16 cellular contexts compared by ENCODE assay signal in the genomic region with DNA sequence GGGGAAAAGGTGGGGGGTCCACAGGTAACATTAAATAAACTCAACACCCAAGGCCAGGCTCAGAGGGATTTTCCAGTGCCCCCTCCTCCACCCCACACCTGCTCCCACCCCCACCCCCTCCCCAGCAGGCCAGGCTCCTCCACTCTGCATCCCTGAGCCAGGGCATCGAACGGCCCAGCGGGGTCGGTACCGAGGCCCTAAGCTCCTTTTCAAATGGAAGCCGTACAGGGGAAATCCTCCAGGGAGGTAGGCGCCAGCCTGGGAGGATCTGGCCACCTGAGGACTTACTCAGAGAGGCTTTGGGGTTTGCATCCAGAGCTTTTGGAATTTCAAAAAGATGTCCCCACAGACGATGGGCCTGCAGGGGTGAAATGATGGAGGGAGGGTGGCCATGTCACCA. TPM values are rescaled to one million over a fixed set of nuclear protein-coding genes. Genes with fewer than 3 reads are reported as not detected.
DNase-seq lines count a peak whose midpoint lies in the region; ATAC-seq and TF ChIP-seq lines count a peak whose summit lies in the region.
"Had no signal": no experiment of that assay in that cellular context is flagged by ENCODE, and none has a peak within 500 bp of the region (broad histone marks: within the 10 kb centered on the region; RNA-seq: fewer than 3 reads in every experiment).

No MANE protein-coding gene starts in this region.

- H3K9me3 ChIP-seq in CD4-positive, alpha-beta T cell (ENCODE audit: control insufficient read depth, low read length): no peaks in the 10 kb centered on the region

- H3K4me3 Mint-ChIP-seq in CD4-positive, alpha-beta T cell: no peak overlapping the region
- no peak overlapping the region for H3K4me3 Mint-ChIP-seq in natural killer cell
- no peak overlapping the region for H3K4me3 Mint-ChIP-seq in activated naive CD8-positive, alpha-beta T cell treated with anti-CD3 and anti-CD28 coated beads for 36 hours
- H3K4me3 Mint-ChIP-seq in activated naive CD8-positive, alpha-beta T cell treated with anti-CD3 and anti-CD28 coated beads, Interleukin-2, amount 50 U/mL, for 24 hours: no peak overlapping the region
- H3K4me3 Mint-ChIP-seq: activated B cell treated with CpG ODN at 0.5 μM for 24 hours had no signal

- ATAC-seq in CD4-positive, alpha-beta T cell (ENCODE audit: poor library complexity): no peak
- no peak for ATAC-seq in natural killer cell
- no peak for ATAC-seq in activated naive CD8-positive, alpha-beta T cell treated with anti-CD3 and anti-CD28 coated beads, Interleukin-2, amount 50 U/mL, for 24 hours
- ATAC-seq: heart left ventricle, left colon had no signal

- intact Hi-C loops in CD4-positive, alpha-beta T cell (cut with DNase I, micrococcal nuclease): no loop called here
- intact Hi-C loops in natural killer cell (cut with micrococcal nuclease): no loop called here

- no peak for TF ChIP-seq CTCF in CD4-positive, alpha-beta T cell (IDR thresholded peaks at IDR 0.05)
- TF ChIP-seq CTCF in RWPE1 (conservative IDR thresholded peaks at IDR 0.05; ENCODE audit: low read depth): no peak
- TF ChIP-seq CTCF in natural killer cell (IDR thresholded peaks at IDR 0.05): no peak

- H3K4me1 Mint-ChIP-seq in CD4-positive, alpha-beta T cell (ENCODE audit: low read depth): peaks cover 73% of the 10 kb centered on the region
- H3K4me1 Mint-ChIP-seq in natural killer cell: peaks cover 29 to 56% of the 10 kb centered on the region in 2 donors
- peaks cover 51% of the 10 kb centered on the region for H3K4me1 Mint-ChIP-seq in activated naive CD8-positive, alpha-beta T cell treated with anti-CD3 and anti-CD28 coated beads for 36 hours
- peaks cover 67% of the 10 kb centered on the region for H3K4me1 Mint-ChIP-seq in activated naive CD8-positive, alpha-beta T cell treated with anti-CD3 and anti-CD28 coated beads, Interleukin-2, amount 50 U/mL, for 24 hours

- CTCF ChIA-PET in CD4-positive, alpha-beta T cell (lab: Charles Lee): interaction anchor here (3.8 kb wide), 1 partner anchor 10 kb away, joined by 15 read pairs; no protein-coding TSS in a partner anchor
- CTCF ChIA-PET in RWPE1 (lab: Yijun Ruan, JAX): interaction anchor here (0.7 to 1.1 kb wide), 2 partner anchors 205 to 340 kb away, joined by 3 read pairs; no protein-coding TSS in a partner anchor

- H3K4me3 ChIP-seq in skin epidermis: no peak overlapping the region
- H3K4me3 ChIP-seq: ascending aorta, heart left ventricle had no signal

- DNase-seq in CD4-positive, alpha-beta T cell: no peak
- DNase-seq in RWPE1 (ENCODE audit: low spot score): no peak
- peak; percentile 77 for DNase-seq in iPS-NIHi7 (ENCODE audit: extremely low spot score)
- no peak for DNase-seq in stimulated activated naive CD4-positive, alpha-beta T cell treated with Interleukin-2 at 50 U/mL for 16 hours (lab: John Stamatoyannopoulos, UW)
- DNase-seq in natural killer cell: no peak
- DNase-seq in activated naive CD8-positive, alpha-beta T cell treated with anti-CD3 and anti-CD28 coated beads for 36 hours: no peak
- no peak for DNase-seq in activated naive CD8-positive, alpha-beta T cell treated with anti-CD3 and anti-CD28 coated beads, Interleukin-2, amount 50 U/mL, for 24 hours
- DNase-seq: activated B cell treated with CpG ODN at 0.5 μM for 24 hours, EL, erythroblast, heart left ventricle, left colon, NCI-H2081, T-helper 1 cell had no signal

- peak overlapping the region; percentile 80 for H3K27ac Mint-ChIP-seq in CD4-positive, alpha-beta T cell
- no peak overlapping the region for H3K27ac Mint-ChIP-seq in natural killer cell
- H3K27ac Mint-ChIP-seq in activated naive CD8-positive, alpha-beta T cell treated with anti-CD3 and anti-CD28 coated beads for 36 hours: no peak overlapping the region
- no peak overlapping the region for H3K27ac Mint-ChIP-seq in activated naive CD8-positive, alpha-beta T cell treated with anti-CD3 and anti-CD28 coated beads, Interleukin-2, amount 50 U/mL, for 24 hours
- H3K27ac Mint-ChIP-seq: activated B cell treated with CpG ODN at 0.5 μM for 24 hours had no signal

- POLR2A ChIA-PET in CD4-positive, alpha-beta T cell (lab: Charles Lee): interaction anchor here (0.8 to 16.1 kb wide), 4 partner anchors 10 to 46 kb away, joined by 3 to 790 read pairs (median 111); partner anchors contain the start of gene ZFP36L2
- POLR2A ChIA-PET in RWPE1 (lab: Yijun Ruan, JAX; ENCODE audit: low non-redundant PET): no interaction called here

- no peak overlapping the region for H3K27ac ChIP-seq in CD4-positive, alpha-beta T cell (ENCODE audit: low read depth, low read length)
- H3K27ac ChIP-seq in RWPE1 (peak overlapping the region; percentile 98), skin epidermis (peak overlapping the region in 15 of 21 experiments; percentile 79 to 95 (median 87))

- peaks cover 7% of the 10 kb centered on the region for H3K36me3 Mint-ChIP-seq in CD4-positive, alpha-beta T cell (ENCODE audit: low read depth)
- H3K36me3 Mint-ChIP-seq in natural killer cell: no peaks in the 10 kb centered on the region
- H3K36me3 Mint-ChIP-seq in activated naive CD8-positive, alpha-beta T cell treated with anti-CD3 and anti-CD28 coated beads for 36 hours: peaks cover 19% of the 10 kb centered on the region
- no peaks in the 10 kb centered on the region for H3K36me3 Mint-ChIP-seq in activated naive CD8-positive, alpha-beta T cell treated with anti-CD3 and anti-CD28 coated beads, Interleukin-2, amount 50 U/mL, for 24 hours (ENCODE audit: low read depth)

- H3K27me3 Mint-ChIP-seq in CD4-positive, alpha-beta T cell: no peaks in the 10 kb centered on the region
- H3K27me3 Mint-ChIP-seq in natural killer cell (ENCODE audit: low read depth in 2 of 2): peaks cover 0 to 2% of the 10 kb centered on the region in 2 donors
- H3K27me3 Mint-ChIP-seq in activated naive CD8-positive, alpha-beta T cell treated with anti-CD3 and anti-CD28 coated beads for 36 hours: no peaks in the 10 kb centered on the region
- H3K27me3 Mint-ChIP-seq in activated naive CD8-positive, alpha-beta T cell treated with anti-CD3 and anti-CD28 coated beads, Interleukin-2, amount 50 U/mL, for 24 hours: no peaks in the 10 kb centered on the region
- H3K27me3 Mint-ChIP-seq: activated B cell treated with CpG ODN at 0.5 μM for 24 hours had no signal

- no peaks in the 10 kb centered on the region for H3K9me3 Mint-ChIP-seq in CD4-positive, alpha-beta T cell
- no peaks in the 10 kb centered on the region for H3K9me3 Mint-ChIP-seq in natural killer cell
- H3K9me3 Mint-ChIP-seq in activated naive CD8-positive, alpha-beta T cell treated with anti-CD3 and anti-CD28 coated beads for 36 hours: peaks cover 12% of the 10 kb centered on the region
- H3K9me3 Mint-ChIP-seq in activated naive CD8-positive, alpha-beta T cell treated with anti-CD3 and anti-CD28 coated beads, Interleukin-2, amount 50 U/mL, for 24 hours: no peaks in the 10 kb centered on the region
- H3K9me3 Mint-ChIP-seq: activated B cell treated with CpG ODN at 0.5 μM for 24 hours had no signal

- no peaks in the 10 kb centered on the region for H3K27me3 ChIP-seq in CD4-positive, alpha-beta T cell (ENCODE audit: control insufficient read depth, insufficient read depth, low read length)
- H3K27me3 ChIP-seq: ascending aorta, heart left ventricle had no signal

RNA-seq across cellular contexts. Expression of gene ZFP36L2, which starts 46.5 kb away (rescaled TPM):
- total RNA-seq in CD4-positive, alpha-beta T cell: 1,000 to 10,000 TPM; 1,602 to 1,631 TPM
- 100 to 1,000 TPM; 376 to 428 (median 418) TPM for total RNA-seq in natural killer cell
- 10 to 100 TPM; 58.2 to 58.4 TPM for total RNA-seq in activated naive CD8-positive, alpha-beta T cell treated with anti-CD3 and anti-CD28 coated beads for 36 hours

Comparison
In these comparisons a context has a peak if more than half of its experiments do, and no peak if none do; other contexts are left out.
1. RNA of gene ZFP36L2, which starts 46.5 kb away (total RNA-seq): 1,602 to 1,631 TPM in CD4-positive, alpha-beta T cell and 376 to 428 TPM in natural killer cell; 58.2 to 58.4 TPM in activated naive CD8-positive, alpha-beta T cell treated with anti-CD3 and anti-CD28 coated beads for 36 hours; every median in the first group is over 4 times any median in the second.